ENCODE assay signal across 34 cellular contexts in the genomic region with DNA sequence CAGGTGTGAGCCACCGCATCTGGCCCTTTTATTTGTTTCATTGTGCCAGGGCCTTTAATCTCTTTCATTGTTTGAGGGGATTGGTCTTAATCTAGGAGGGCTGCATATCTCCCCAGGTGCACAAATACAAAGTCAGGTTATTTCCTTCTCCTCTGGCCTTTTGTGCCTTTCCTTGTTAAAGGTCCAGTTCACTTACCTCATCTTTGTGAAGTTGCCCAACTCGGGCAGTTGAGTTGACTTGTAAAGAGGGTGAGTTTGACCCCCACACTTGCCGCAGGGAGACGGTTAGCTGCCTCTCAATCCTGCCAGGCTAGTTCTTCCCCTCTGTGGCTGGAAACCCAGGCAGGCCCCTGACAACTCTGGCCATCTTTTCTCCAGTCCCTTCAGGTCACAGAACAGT. TPM values are rescaled to one million over a fixed set of nuclear protein-coding genes. Genes with fewer than 3 reads are reported as not detected.
"Had no signal": no experiment of that assay in that cellular context is flagged by ENCODE, and none has a peak within 500 bp of the region (broad histone marks: within the 10 kb centered on the region; RNA-seq: fewer than 3 reads in every experiment).

No MANE protein-coding gene starts in this region.

- H3K36me3 ChIP-seq: left ventricle myocardium inferior, ovary, thyroid gland, upper lobe of left lung, vagina had no signal

- H3K27me3 ChIP-seq: ovary, thyroid gland, upper lobe of left lung, vagina had no signal

- H3K4me3 ChIP-seq: left ventricle myocardium inferior, ovary, psoas muscle, smooth muscle cell, thyroid gland, upper lobe of left lung, vagina had no signal

- H3K27ac ChIP-seq: epithelial cell of prostate, left ventricle myocardium inferior, ovary, psoas muscle, thyroid gland, upper lobe of left lung, vagina had no signal

- FAIRE-seq: bronchial epithelial cell, endometrium, frontal cortex, islet of Langerhans had no signal

- H3K36me3 Mint-ChIP-seq: activated naive CD8-positive, alpha-beta T cell; naive B cell; stimulated activated memory B cell treated with anti-CD40 and anti-IgM and Interleukin-4, amounts not matched to agents 10 μg/mL and 1 μg/mL and 100 μg/mL, for 72 hours had no signal

- H3K27ac Mint-ChIP-seq: activated naive CD8-positive, alpha-beta T cell; activated T-cell treated with anti-CD3 and anti-CD28 coated beads, Interleukin-2, amount 50 U/mL, for 24 hours; naive B cell; nephron progenitor cell; stimulated activated memory B cell treated with anti-CD40 and anti-IgM and Interleukin-4, amounts not matched to agents 10 μg/mL and 1 μg/mL and 100 μg/mL, for 72 hours had no signal

- H3K9me3 Mint-ChIP-seq: activated T-cell treated with anti-CD3 and anti-CD28 coated beads, Interleukin-2, amount 50 U/mL, for 24 hours; central memory CD8-positive, alpha-beta T cell; naive B cell; stimulated activated memory B cell treated with anti-CD40 and anti-IgM and Interleukin-4, amounts not matched to agents 10 μg/mL and 1 μg/mL and 100 μg/mL, for 72 hours; stimulated activated naive CD8-positive, alpha-beta T cell treated with anti-CD3 and anti-CD28 coated beads, Interleukin-15, amount 100 ng/mL, for 72 hours had no signal

- ATAC-seq: activated CD4-positive, alpha-beta T cell treated with anti-CD3 and anti-CD28 coated beads for 36 hours; psoas muscle; stimulated activated memory B cell treated with anti-CD40 and anti-IgM and Interleukin-4, amounts not matched to agents 10 μg/mL and 1 μg/mL and 100 μg/mL, for 72 hours; stimulated activated naive CD8-positive, alpha-beta T cell treated with anti-CD3 and anti-CD28 coated beads, Interleukin-15, amount 100 ng/mL, for 72 hours had no signal

- DNase-seq: activated CD4-positive, alpha-beta T cell treated with anti-CD3 and anti-CD28 coated beads for 36 hours; activated CD4-positive, alpha-beta T cell treated with anti-CD3 and anti-CD28 coated beads, Interleukin-2, amount 50 U/mL, for 48 hours; activated CD4-positive, CD25-positive, alpha-beta regulatory T cell; activated CD8-positive, alpha-beta memory T cell treated with anti-CD3 and anti-CD28 coated beads, Interleukin-2, amount 50 U/mL, for 4 hours; activated effector memory CD4-positive, alpha-beta T cell treated with Interleukin-2 at 50 U/mL for 16 hours; activated naive CD4-positive, alpha-beta T cell treated with Interleukin-2 at 50 U/mL for 16 hours; activated T-cell treated with anti-CD3 and anti-CD28 coated beads, Interleukin-2, amount 50 U/mL, for 24 hours; anterior cingulate cortex; dermis blood vessel endothelial cell; effector CD4-positive, alpha-beta T cell; left ventricle myocardium inferior; naive B cell; nephron progenitor cell; ovary; psoas muscle; stimulated activated CD4-positive, alpha-beta T cell treated with anti-CD3 and anti-CD28 coated beads, Interleukin-1b, Interleukin-23, amount 100 ng/mL, for 48 hours; stimulated activated CD4-positive, alpha-beta T cell treated with anti-CD3 and anti-CD28 coated beads, Interleukin-4, amount 100 ng/mL, for 4 hours; stimulated activated CD8-positive, alpha-beta memory T cell treated with anti-CD3 and anti-CD28 coated beads, Interleukin-4, amount 100 ng/mL, for 48 hours; stimulated activated naive CD8-positive, alpha-beta T cell treated with anti-CD3 and anti-CD28 coated beads, Interleukin-15, amount 100 ng/mL, for 72 hours; thyroid gland; upper lobe of left lung had no signal

- H3K4me3 Mint-ChIP-seq: activated CD4-positive, alpha-beta T cell treated with anti-CD3 and anti-CD28 coated beads for 36 hours; activated naive CD8-positive, alpha-beta T cell; activated T-cell treated with anti-CD3 and anti-CD28 coated beads, Interleukin-2, amount 50 U/mL, for 24 hours; central memory CD8-positive, alpha-beta T cell; naive B cell; nephron progenitor cell; stimulated activated memory B cell treated with anti-CD40 and anti-IgM and Interleukin-4, amounts not matched to agents 10 μg/mL and 1 μg/mL and 100 μg/mL, for 72 hours had no signal

- H3K9me3 ChIP-seq: left ventricle myocardium inferior, ovary, psoas muscle, thyroid gland, upper lobe of left lung, vagina had no signal

- H3K4me1 ChIP-seq: left ventricle myocardium inferior, psoas muscle, vagina had no signal

- H3K4me1 Mint-ChIP-seq: central memory CD8-positive, alpha-beta T cell; naive B cell had no signal

RNA-seq across cellular contexts. Expression of a gene that starts 33.4 kb away (rescaled TPM):
- total RNA-seq: activated CD8-positive, alpha-beta memory T cell treated with anti-CD3 and anti-CD28 coated beads for 36 hours; frontal cortex; left ventricle myocardium inferior; lung microvascular endothelial cell; mesenteric fat pad; psoas muscle; thyroid gland had no signal
